8 cellular contexts compared by ENCODE assay signal in the genomic region with DNA sequence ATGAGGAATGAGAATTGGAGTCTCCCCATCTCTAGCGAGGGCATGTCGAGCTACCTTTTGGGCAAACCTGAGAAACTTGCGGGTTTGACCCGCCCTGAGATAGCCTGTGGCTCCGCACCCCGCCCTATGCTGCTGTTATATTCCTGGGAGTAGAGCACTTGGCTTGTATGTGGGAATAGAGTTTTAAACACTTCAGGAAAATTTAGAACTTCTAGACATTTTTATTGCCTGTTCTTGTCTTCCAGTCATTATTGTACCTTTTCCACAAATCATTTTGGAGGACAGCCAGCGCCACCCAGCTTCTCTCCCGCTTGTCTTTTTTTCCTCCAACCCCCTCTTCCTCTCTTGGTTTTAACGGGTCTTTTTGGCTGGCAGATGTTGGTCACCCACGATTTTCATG. TPM values are rescaled to one million over a fixed set of nuclear protein-coding genes. Genes with fewer than 3 reads are reported as not detected.
A peak's percentile ranks its signal among the peaks of the same experiment; 100 is the strongest.
DNase-seq lines count a peak whose midpoint lies in the region; ATAC-seq and TF ChIP-seq lines count a peak whose summit lies in the region.

No MANE protein-coding gene starts in this region.

- peak overlapping the region; percentile 65; the same call in 1 of the 2 replicates for H3K27ac Mint-ChIP-seq in WTC11

- H3K9ac ChIP-seq in BLaER1 treated with 17β-estradiol and CSF1 and Interleukin-3, amounts not matched to agents 10 nM and 100 nM: peak overlapping the region; percentile 82 to 94 (median 88)
- H3K9ac ChIP-seq in neural cell (ENCODE audit: low read length): peak overlapping the region; percentile 77

- no peak for TF ChIP-seq CTCF in WTC11 (IDR thresholded peaks at IDR 0.05)
- no peak for TF ChIP-seq CTCF in fibroblast of pulmonary artery (IDR thresholded peaks at IDR 0.05; ENCODE audit: low read length, missing control alignments)
- peak; percentile 30 for TF ChIP-seq CTCF in neural cell (IDR thresholded peaks at IDR 0.05; ENCODE audit: poor library complexity, severe bottlenecking)

- no peaks in the 10 kb centered on the region for H3K9me3 Mint-ChIP-seq in WTC11

- POLR2A ChIA-PET in WTC11 (lab: Charles Lee): no interaction called here

- no peak for TF ChIP-seq RAD21 in neural cell (conservative IDR thresholded peaks at IDR 0.05)

- no peaks in the 10 kb centered on the region for H3K9me2 ChIP-seq in neural cell (ENCODE audit: insufficient read depth, low read length)

- peaks cover 0 to 19% (median 5%) of the 10 kb centered on the region in 11 experiments; a peak in 9 of 22 replicates for H4K20me1 ChIP-seq in BLaER1 treated with 17β-estradiol and CSF1 and Interleukin-3, amounts not matched to agents 10 nM and 100 nM
- H4K20me1 ChIP-seq in neural cell (ENCODE audit: insufficient read depth): no peaks in the 10 kb centered on the region

- peak overlapping the region; percentile 80 to 91 (median 85) for H3K4me3 ChIP-seq in BLaER1 treated with 17β-estradiol and CSF1 and Interleukin-3, amounts not matched to agents 10 nM and 100 nM
- peak overlapping the region; percentile 95 for H3K4me3 ChIP-seq in Jurkat, Clone E6-1 (ENCODE audit: low read length)
- H3K4me3 ChIP-seq in fibroblast of pulmonary artery (replicated peaks; ENCODE audit: low read depth, low read length) (peak overlapping the region; percentile 97), neural cell (ENCODE audit: low read length) (peak overlapping the region; percentile 94)

- CTCF ChIA-PET in WTC11 (lab: Charles Lee): interaction anchor here (1.2 kb wide), 2 partner anchors 10 to 96 kb away, joined by 3 read pairs; partner anchors contain the start of genes EXOC8 and SPRTN

- H2AFZ ChIP-seq in neural cell (ENCODE audit: low read depth, low read length): peak overlapping the region; percentile 92

- H3F3A ChIP-seq in neural cell (ENCODE audit: insufficient read depth, low read length, poor library complexity, severe bottlenecking): no peaks in the 10 kb centered on the region

- no peaks in the 10 kb centered on the region for H3K27me3 ChIP-seq in BLaER1 treated with 17β-estradiol and CSF1 and Interleukin-3, amounts not matched to agents 10 nM and 100 nM
- H3K27me3 ChIP-seq in neural cell (ENCODE audit: insufficient read depth, low read depth, low read length): no peaks in the 10 kb centered on the region

- peak overlapping the region; percentile 75 to 98 (median 88) for H3K4me2 ChIP-seq in BLaER1 treated with 17β-estradiol and CSF1 and Interleukin-3, amounts not matched to agents 10 nM and 100 nM
- H3K4me2 ChIP-seq in neural cell (ENCODE audit: low read length): peak overlapping the region; percentile 85

- H3K4me3 Mint-ChIP-seq in WTC11: peak overlapping the region; percentile 96

- peaks cover 32 to 42% (median 36%) of the 10 kb centered on the region in 10 experiments for H3K4me1 ChIP-seq in BLaER1 treated with 17β-estradiol and CSF1 and Interleukin-3, amounts not matched to agents 10 nM and 100 nM

- ATAC-seq in GM19023 (IDR thresholded peaks at IDR 0.05; ENCODE audit: unreplicated experiment) (peak; percentile 27), WTC11 (peak; percentile 38), GM21526 (IDR thresholded peaks at IDR 0.05; ENCODE audit: low FRiP score, unreplicated experiment) (no peak)

- H3K27ac ChIP-seq in BLaER1 treated with 17β-estradiol and CSF1 and Interleukin-3, amounts not matched to agents 10 nM and 100 nM: peak overlapping the region; percentile 78 to 94 (median 89)
- peak overlapping the region; percentile 57 for H3K27ac ChIP-seq in neural cell (ENCODE audit: low read length)

- H3K36me3 ChIP-seq in BLaER1 treated with 17β-estradiol and CSF1 and Interleukin-3, amounts not matched to agents 10 nM and 100 nM: peaks cover 30 to 65% (median 50%) of the 10 kb centered on the region in 11 experiments
- peaks cover 5% of the 10 kb centered on the region for H3K36me3 ChIP-seq in neural cell (ENCODE audit: insufficient read depth, low read length)

- H3K27me3 Mint-ChIP-seq in WTC11 (ENCODE audit: low read depth): no peaks in the 10 kb centered on the region

- H3K4me1 Mint-ChIP-seq in WTC11: peaks cover 15% of the 10 kb centered on the region

- H3K9me3 ChIP-seq in BLaER1 treated with 17β-estradiol and CSF1 and Interleukin-3, amounts not matched to agents 10 nM and 100 nM (replicated peaks in 1 of 11): peaks cover 0 to 5% (median 0%) of the 10 kb centered on the region in 11 experiments; a peak in 1 of 22 replicates
- H3K9me3 ChIP-seq in neural cell (ENCODE audit: low read length): no peaks in the 10 kb centered on the region

- no peak for TF ChIP-seq EP300 in neural cell (conservative IDR thresholded peaks at IDR 0.05; ENCODE audit: poor library complexity, severe bottlenecking)

- peaks cover 37% of the 10 kb centered on the region for H3K79me2 ChIP-seq in neural cell (replicated peaks; ENCODE audit: insufficient read depth, low read length)

- H3K36me3 Mint-ChIP-seq in WTC11: peaks cover 9% of the 10 kb centered on the region

- DNase-seq in Jurkat, Clone E6-1 (ENCODE audit: low read depth, low spot score): no peak
- DNase-seq in WTC11 (ENCODE audit: low spot score) (no peak), fibroblast of pulmonary artery (ENCODE audit: low read depth) (no peak), DMS153 (lab: John Stamatoyannopoulos, UW) (no peak)

TF ChIP-seq in WTC11, 78 proteins besides CTCF, POLR2A, EP300 and RAD21:
- TF ChIP-seq IRF1 (CRISPR knock-in tag; IDR thresholded peaks at IDR 0.05) (no peak), ELF4 (CRISPR knock-in tag; IDR thresholded peaks at IDR 0.05; ENCODE audit: low read depth) (no peak), SMAD3 (CRISPR knock-in tag; IDR thresholded peaks at IDR 0.05; ENCODE audit: borderline replicate concordance) (no peak), NFYB (CRISPR knock-in tag; conservative IDR thresholded peaks at IDR 0.05; ENCODE audit: low read depth) (no peak)

TF ChIP-seq in neural cell, 6 proteins besides CTCF, POLR2A, EP300 and RAD21:
- TF ChIP-seq POLR2AphosphoS5 (IDR thresholded peaks at IDR 0.05) (no peak), EZH2 (IDR thresholded peaks at IDR 0.05; ENCODE audit: borderline replicate concordance, insufficient read depth, low read length, poor library complexity, severe bottlenecking) (no peak), SMC3 (conservative IDR thresholded peaks at IDR 0.05; ENCODE audit: poor library complexity) (no peak), REST (IDR thresholded peaks at IDR 0.05; ENCODE audit: borderline replicate concordance) (no peak), MXI1 (conservative IDR thresholded peaks at IDR 0.05; ENCODE audit: poor library complexity, severe bottlenecking) (no peak), TAF1 (IDR thresholded peaks at IDR 0.05; ENCODE audit: low read depth) (no peak)
TF ChIP-seq in neural cell: peak in this region for 0.

RNA-seq across cellular contexts. Expression of gene GNPAT, which starts 0.7 kb away (rescaled TPM):
- 64.2 TPM for polyA plus RNA-seq in Jurkat, Clone E6-1 (2012; ENCODE audit: insufficient read depth, insufficient read length)
- total RNA-seq in WTC11 (2021): 32.8 to 40.4 TPM (median 38.4 TPM) in 3 replicates
- polyA plus RNA-seq in neural cell: 50.8 and 58.6 TPM in 2 replicates
- polyA minus RNA-seq in neural cell: 56.0 and 56.5 TPM in 2 replicates
